In genomic region chr4:37792241-37792640, GRCh38 we compare ENCODE assay signal across 23 cellular contexts.
"Had no signal": no experiment of that assay in that cellular context is flagged by ENCODE, and none has a peak within 500 bp of the region (broad histone marks: within the 10 kb centered on the region; RNA-seq: fewer than 3 reads in every experiment).

No MANE protein-coding gene starts in this region.

- DNase-seq: colonic mucosa; cortex of kidney; dermis blood vessel endothelial cell; dorsolateral prefrontal cortex; effector CD4-positive, alpha-beta T cell; effector CD8-positive, alpha-beta T cell; effector memory CD4-positive, alpha-beta T cell; effector memory CD8-positive, alpha-beta T cell; endodermal cell; erythroblast; esophagus squamous epithelium; foreskin fibroblast; foreskin keratinocyte; foreskin melanocyte; gastrocnemius medialis; glutamatergic neuron; head of caudate nucleus; heart left ventricle; heart right ventricle had no signal

- H3K4me1 ChIP-seq: colonic mucosa, esophagus muscularis mucosa, esophagus squamous epithelium, foreskin keratinocyte, gastroesophageal sphincter, heart right ventricle had no signal

- H3K9me3 ChIP-seq: colonic mucosa, esophagus muscularis mucosa, esophagus squamous epithelium, gastrocnemius medialis, gastroesophageal sphincter, heart left ventricle, heart right ventricle had no signal

- H3K36me3 ChIP-seq: colonic mucosa, esophagus muscularis mucosa, esophagus squamous epithelium, gastrocnemius medialis, gastroesophageal sphincter, heart left ventricle, heart right ventricle had no signal

- H3K4me3 ChIP-seq: colonic mucosa, coronary artery, dorsolateral prefrontal cortex, esophagus muscularis mucosa, esophagus squamous epithelium, gastrocnemius medialis, gastroesophageal sphincter, heart left ventricle, heart right ventricle had no signal

- H3K27ac ChIP-seq: colonic mucosa, coronary artery, dorsolateral prefrontal cortex, epithelial cell of prostate, esophagus muscularis mucosa, esophagus squamous epithelium, foreskin keratinocyte, gastrocnemius medialis, gastroesophageal sphincter, heart left ventricle, heart right ventricle had no signal

- H3K27me3 ChIP-seq: colonic mucosa, esophagus muscularis mucosa, esophagus squamous epithelium, gastrocnemius medialis, gastroesophageal sphincter had no signal
